21 cellular contexts compared by ENCODE assay signal in the genomic region with DNA sequence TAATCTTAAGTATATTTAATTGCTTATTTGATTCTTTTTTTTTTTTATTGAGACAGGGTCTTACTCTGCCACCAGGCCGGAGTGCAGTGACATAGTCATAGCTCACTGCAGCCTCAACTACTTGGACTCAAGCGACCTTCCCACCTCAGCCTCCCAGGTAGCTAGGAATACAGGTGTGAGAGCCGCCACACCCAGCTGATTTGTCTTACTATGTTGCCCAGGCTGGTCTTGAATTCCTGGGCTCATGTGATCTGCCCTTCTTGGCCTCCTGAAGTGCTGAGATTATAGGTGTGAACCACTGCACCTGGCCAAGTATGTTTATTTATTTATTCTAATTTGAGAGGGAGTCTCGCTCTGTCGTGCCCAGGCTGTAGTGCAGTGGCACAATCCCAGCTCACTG. TPM values are rescaled to one million over a fixed set of nuclear protein-coding genes. Genes with fewer than 3 reads are reported as not detected.
DNase-seq lines count a peak whose midpoint lies in the region; ATAC-seq and TF ChIP-seq lines count a peak whose summit lies in the region.
"Had no signal": no experiment of that assay in that cellular context is flagged by ENCODE, and none has a peak within 500 bp of the region (broad histone marks: within the 10 kb centered on the region; RNA-seq: fewer than 3 reads in every experiment).

No MANE protein-coding gene starts in this region.

- H3K36me3 Mint-ChIP-seq in activated naive CD8-positive, alpha-beta T cell treated with anti-CD3 and anti-CD28 coated beads, Interleukin-2, amount 50 U/mL, for 24 hours (ENCODE audit: low read depth), result peaks cover 31% of the 10 kb centered on the region
- H3K36me3 Mint-ChIP-seq in activated naive CD8-positive, alpha-beta T cell treated with anti-CD3 and anti-CD28 coated beads for 36 hours, result peaks cover 28% of the 10 kb centered on the region
- H3K36me3 Mint-ChIP-seq in activated CD4-positive, alpha-beta memory T cell treated with anti-CD3 and anti-CD28 coated beads for 36 hours, result peaks cover 25% of the 10 kb centered on the region
- peaks cover 26% of the 10 kb centered on the region for H3K36me3 Mint-ChIP-seq in MCF 10A (ENCODE audit: insufficient read depth, unreplicated experiment)

- H3K9me3 ChIP-seq in lower lobe of right lung (no peaks in the 10 kb centered on the region), upper lobe of right lung (no peaks in the 10 kb centered on the region)
- H3K9me3 ChIP-seq: gastrocnemius medialis, vagina had no signal

- no TSS peak for BruUV-seq in MCF 10A (replicated peaks; lab: Mats Ljungman, UMichigan)

- ATAC-seq in activated naive CD8-positive, alpha-beta T cell treated with anti-CD3 and anti-CD28 coated beads, Interleukin-2, amount 50 U/mL, for 24 hours, result no peak
- ATAC-seq in lower lobe of right lung, result peak; percentile 60 to 75
- ATAC-seq in upper lobe of right lung, result peak; percentile 78
- no peak for ATAC-seq in HG03565 (IDR thresholded peaks at IDR 0.05; ENCODE audit: unreplicated experiment)
- ATAC-seq: gastrocnemius medialis, left cardiac atrium, right cardiac atrium, Right ventricle myocardium inferior had no signal

- H3K27me3 ChIP-seq in lower lobe of right lung (ENCODE audit: low read depth) (no peaks in the 10 kb centered on the region), upper lobe of right lung (no peaks in the 10 kb centered on the region)
- H3K27me3 ChIP-seq: brain microvascular endothelial cell, gastrocnemius medialis, vagina had no signal

- DNase-seq in activated naive CD8-positive, alpha-beta T cell treated with anti-CD3 and anti-CD28 coated beads, Interleukin-2, amount 50 U/mL, for 24 hours, result no peak
- DNase-seq in activated naive CD8-positive, alpha-beta T cell treated with anti-CD3 and anti-CD28 coated beads for 36 hours, result no peak
- DNase-seq in activated CD4-positive, alpha-beta memory T cell treated with anti-CD3 and anti-CD28 coated beads for 36 hours, result no peak
- DNase-seq in lower lobe of right lung, result peak; percentile 59
- no peak for DNase-seq in upper lobe of right lung
- DNase-seq in MCF 10A (ENCODE audit: unreplicated experiment), result no peak
- DNase-seq: activated naive CD8-positive, alpha-beta T cell treated with anti-CD3 and anti-CD28 coated beads, Interleukin-2, amount 10 ng/mL, durations not matched to agents 7 days and 5 days; brain microvascular endothelial cell; dermis blood vessel endothelial cell; erythroblast; gastrocnemius medialis; left cardiac atrium; NCI-H1048; NCI-H2029 treated with DMSO at 0.1 percent for 48 hours; NCI-H524; right cardiac atrium; WERI-Rb-1 had no signal

- H3K36me3 ChIP-seq in lower lobe of right lung (peaks cover 9% of the 10 kb centered on the region), upper lobe of right lung (no peaks in the 10 kb centered on the region)
- H3K36me3 ChIP-seq: vagina had no signal

- H3K4me3 Mint-ChIP-seq in activated naive CD8-positive, alpha-beta T cell treated with anti-CD3 and anti-CD28 coated beads, Interleukin-2, amount 50 U/mL, for 24 hours, result no peak overlapping the region
- no peak overlapping the region for H3K4me3 Mint-ChIP-seq in activated naive CD8-positive, alpha-beta T cell treated with anti-CD3 and anti-CD28 coated beads for 36 hours
- no peak overlapping the region for H3K4me3 Mint-ChIP-seq in activated CD4-positive, alpha-beta memory T cell treated with anti-CD3 and anti-CD28 coated beads for 36 hours
- no peak overlapping the region for H3K4me3 Mint-ChIP-seq in MCF 10A (ENCODE audit: unreplicated experiment)

- H3K27me3 Mint-ChIP-seq in activated naive CD8-positive, alpha-beta T cell treated with anti-CD3 and anti-CD28 coated beads, Interleukin-2, amount 50 U/mL, for 24 hours, result no peaks in the 10 kb centered on the region
- no peaks in the 10 kb centered on the region for H3K27me3 Mint-ChIP-seq in activated naive CD8-positive, alpha-beta T cell treated with anti-CD3 and anti-CD28 coated beads for 36 hours
- H3K27me3 Mint-ChIP-seq in activated CD4-positive, alpha-beta memory T cell treated with anti-CD3 and anti-CD28 coated beads for 36 hours, result no peaks in the 10 kb centered on the region
- H3K27me3 Mint-ChIP-seq in MCF 10A (ENCODE audit: insufficient read depth, unreplicated experiment), result no peaks in the 10 kb centered on the region
- H3K27me3 Mint-ChIP-seq: activated naive CD8-positive, alpha-beta T cell treated with anti-CD3 and anti-CD28 coated beads, Interleukin-2, amount 10 ng/mL, durations not matched to agents 7 days and 5 days had no signal

- POLR2A ChIA-PET in activated CD4-positive, alpha-beta memory T cell treated with anti-CD3 and anti-CD28 coated beads for 36 hours (lab: Charles Lee), result interaction anchor here (1.0 to 9.4 kb wide), 5 partner anchors 14 to 37 kb away, joined by 4 to 56 read pairs (median 6); no protein-coding TSS in a partner anchor
- POLR2A ChIA-PET in MCF 10A (lab: Yijun Ruan, JAX), result interaction anchor here (1.0 to 5.9 kb wide), 6 partner anchors 10 to 395 kb away, joined by 4 to 40 read pairs (median 8); a partner anchor contains a TSS

- H3K4me1 Mint-ChIP-seq in activated naive CD8-positive, alpha-beta T cell treated with anti-CD3 and anti-CD28 coated beads, Interleukin-2, amount 50 U/mL, for 24 hours, result peaks cover 52% of the 10 kb centered on the region
- H3K4me1 Mint-ChIP-seq in activated naive CD8-positive, alpha-beta T cell treated with anti-CD3 and anti-CD28 coated beads for 36 hours, result peaks cover 63% of the 10 kb centered on the region
- peaks cover 53% of the 10 kb centered on the region for H3K4me1 Mint-ChIP-seq in activated CD4-positive, alpha-beta memory T cell treated with anti-CD3 and anti-CD28 coated beads for 36 hours (ENCODE audit: low read depth)
- peaks cover 17% of the 10 kb centered on the region for H3K4me1 Mint-ChIP-seq in MCF 10A (ENCODE audit: insufficient read depth, unreplicated experiment)

- H3K27ac ChIP-seq in lower lobe of right lung (peak overlapping the region; percentile 49), upper lobe of right lung (no peak overlapping the region)
- H3K27ac ChIP-seq: brain microvascular endothelial cell, gastrocnemius medialis, KMS-11, vagina, WERI-Rb-1 had no signal

- peak overlapping the region; percentile 81 for H3K27ac Mint-ChIP-seq in activated naive CD8-positive, alpha-beta T cell treated with anti-CD3 and anti-CD28 coated beads, Interleukin-2, amount 50 U/mL, for 24 hours
- H3K27ac Mint-ChIP-seq in activated naive CD8-positive, alpha-beta T cell treated with anti-CD3 and anti-CD28 coated beads for 36 hours, result no peak overlapping the region
- H3K27ac Mint-ChIP-seq in activated CD4-positive, alpha-beta memory T cell treated with anti-CD3 and anti-CD28 coated beads for 36 hours, result peak overlapping the region; percentile 80
- H3K27ac Mint-ChIP-seq in MCF 10A (ENCODE audit: low read depth, unreplicated experiment), result no peak overlapping the region

- H3K4me1 ChIP-seq in lower lobe of right lung (peaks cover 90% of the 10 kb centered on the region), upper lobe of right lung (peaks cover 55% of the 10 kb centered on the region)

- intact Hi-C loops in activated CD4-positive, alpha-beta memory T cell treated with anti-CD3 and anti-CD28 coated beads for 36 hours (cut with micrococcal nuclease), result no loop called here
- intact Hi-C loops in lower lobe of right lung (cut with DNase I) (no loop called here), upper lobe of right lung (cut with DNase I) (no loop called here), MCF 10A (cut with micrococcal nuclease) (no loop called here)

- CTCF ChIA-PET in activated CD4-positive, alpha-beta memory T cell treated with anti-CD3 and anti-CD28 coated beads for 36 hours (lab: Charles Lee), result interaction anchor here (0.9 to 7.4 kb wide), 10 partner anchors 8 to 70 kb away, joined by 3 to 30 read pairs (median 5); a partner anchor contains a TSS
- CTCF ChIA-PET in MCF 10A (lab: Yijun Ruan, JAX), result interaction anchor here (0.6 to 1.8 kb wide), 10 partner anchors 13 to 242 kb away, joined by 3 to 8 read pairs (median 3); a partner anchor contains a TSS

- H3K9me3 Mint-ChIP-seq in activated naive CD8-positive, alpha-beta T cell treated with anti-CD3 and anti-CD28 coated beads, Interleukin-2, amount 50 U/mL, for 24 hours, result no peaks in the 10 kb centered on the region
- H3K9me3 Mint-ChIP-seq in activated naive CD8-positive, alpha-beta T cell treated with anti-CD3 and anti-CD28 coated beads for 36 hours, result no peaks in the 10 kb centered on the region
- H3K9me3 Mint-ChIP-seq in activated CD4-positive, alpha-beta memory T cell treated with anti-CD3 and anti-CD28 coated beads for 36 hours, result no peaks in the 10 kb centered on the region
- H3K9me3 Mint-ChIP-seq in MCF 10A (ENCODE audit: unreplicated experiment), result no peaks in the 10 kb centered on the region
- H3K9me3 Mint-ChIP-seq: activated naive CD8-positive, alpha-beta T cell treated with anti-CD3 and anti-CD28 coated beads, Interleukin-2, amount 10 ng/mL, durations not matched to agents 7 days and 5 days had no signal

- no peak overlapping the region for H3K4me3 ChIP-seq in lower lobe of right lung
- H3K4me3 ChIP-seq in upper lobe of right lung, result no peak overlapping the region
- H3K4me3 ChIP-seq: gastrocnemius medialis, vagina had no signal

- TF ChIP-seq CTCF in lower lobe of right lung (IDR thresholded peaks at IDR 0.05) (no peak), upper lobe of right lung (IDR thresholded peaks at IDR 0.05) (no peak), MCF 10A (IDR thresholded peaks at IDR 0.05; ENCODE audit: unreplicated experiment) (no peak)

RNA-seq across cellular contexts. Expression of a gene that starts 38.2 kb away (rescaled TPM):
- 10 to 100 TPM; 53.0 to 54.0 TPM for total RNA-seq in activated naive CD8-positive, alpha-beta T cell treated with anti-CD3 and anti-CD28 coated beads for 36 hours
- total RNA-seq in activated CD4-positive, alpha-beta memory T cell treated with anti-CD3 and anti-CD28 coated beads for 36 hours, result 10 to 100 TPM; 80.6 to 83.4 TPM
- total RNA-seq in lower lobe of right lung (78.2 TPM), upper lobe of right lung (101 TPM), MCF 10A (2022) (56.4 and 63.0 TPM in 2 replicates)

Comparison
In these comparisons a context has a peak if more than half of its experiments do, and no peak if none do; other contexts are left out.
1. H3K27ac Mint-ChIP-seq: peak in activated naive CD8-positive, alpha-beta T cell treated with anti-CD3 and anti-CD28 coated beads, Interleukin-2, amount 50 U/mL, for 24 hours (single experiment) and activated CD4-positive, alpha-beta memory T cell treated with anti-CD3 and anti-CD28 coated beads for 36 hours (single experiment); none in activated naive CD8-positive, alpha-beta T cell treated with anti-CD3 and anti-CD28 coated beads for 36 hours (single experiment) and MCF 10A (single experiment).
2. ATAC-seq: peak in lower lobe of right lung (2 of 2) and upper lobe of right lung (single experiment); none in activated naive CD8-positive, alpha-beta T cell treated with anti-CD3 and anti-CD28 coated beads, Interleukin-2, amount 50 U/mL, for 24 hours (single experiment) and HG03565 (single experiment).